8 cellular contexts compared by ENCODE assay signal in the genomic region with DNA sequence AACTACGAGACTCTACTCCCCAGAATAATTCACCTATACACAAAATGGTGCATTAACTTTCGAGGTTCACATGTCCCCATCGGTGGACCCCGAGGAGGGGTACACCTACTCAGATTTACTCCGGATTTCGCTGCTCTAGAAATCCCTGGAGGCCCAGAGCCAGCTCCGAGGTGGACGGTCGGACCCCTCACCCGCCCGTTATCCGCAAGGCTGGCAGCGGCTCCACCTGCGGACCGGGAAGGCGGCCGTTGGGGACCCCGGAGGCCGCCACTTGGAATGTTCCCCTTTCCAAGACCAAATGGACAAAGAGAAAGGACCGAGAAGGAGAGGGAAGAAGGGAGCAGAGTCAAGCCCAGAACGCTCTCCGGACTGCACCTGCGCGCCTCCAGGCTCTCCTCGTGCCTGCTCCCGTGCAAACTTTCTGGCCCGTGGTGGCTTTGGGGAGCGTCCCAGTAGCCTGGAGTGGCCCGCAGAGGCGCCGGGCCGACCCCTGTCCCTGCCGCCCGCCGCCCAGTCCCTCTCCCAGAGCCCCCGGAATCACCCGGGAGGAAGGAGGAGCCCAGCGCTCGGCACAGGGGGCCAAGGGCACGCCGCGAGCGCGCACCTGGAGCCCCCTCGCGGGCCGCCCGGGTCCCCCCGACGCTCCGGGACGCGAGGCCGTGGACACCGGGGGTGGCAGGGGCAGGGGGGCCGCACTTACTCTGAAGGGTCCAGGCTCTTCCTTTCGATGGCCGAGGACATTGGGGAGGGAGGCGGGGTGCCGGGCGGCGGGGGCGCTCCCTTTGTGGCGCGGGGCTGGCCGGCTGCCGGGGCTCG. TPM values are rescaled to one million over a fixed set of nuclear protein-coding genes. Genes with fewer than 3 reads are reported as not detected.
DNase-seq lines count a peak whose midpoint lies in the region; ATAC-seq and TF ChIP-seq lines count a peak whose summit lies in the region.

No MANE protein-coding gene starts in this region.

- DNase-seq in caudate nucleus (lab: John Stamatoyannopoulos, UW) (peak in 3 of 61 donors; percentile 10 to 45 (median 10)), mesenteric fat pad (ENCODE audit: low spot score) (no peak)
- no peak for DNase-seq in stimulated activated CD4-positive, alpha-beta T cell treated with anti-CD3 and anti-CD28 coated beads, Interleukin-4, amount 100 ng/mL, for 4 hours
- DNase-seq in activated effector memory CD4-positive, alpha-beta T cell treated with Interleukin-2 at 50 U/mL for 16 hours: no peak

- TF ChIP-seq CTCF in DOHH2 (IDR thresholded peaks at IDR 0.05; ENCODE audit: low read depth, low read length, poor library complexity, severe bottlenecking): no peak

- peak overlapping the region; percentile 72 for H3K4me2 ChIP-seq in DOHH2 (ENCODE audit: low read length)

- peaks cover 13% of the 10 kb centered on the region for H3F3A ChIP-seq in DOHH2 (ENCODE audit: control insufficient read depth, insufficient read depth)

- no peaks in the 10 kb centered on the region for H3K9me2 ChIP-seq in DOHH2 (replicated peaks; ENCODE audit: control insufficient read depth, low read length)

- H3K36me3 ChIP-seq in DOHH2 (ENCODE audit: control insufficient read depth, low read length): peaks cover 37% of the 10 kb centered on the region

- H3K4me3 ChIP-seq in DOHH2 (ENCODE audit: low read length) (peak overlapping the region; percentile 91), mononuclear cell (ENCODE audit: low read length) (peak overlapping the region; percentile 67)

- H3K27me3 ChIP-seq in DOHH2 (ENCODE audit: control insufficient read depth, low read length) (no peaks in the 10 kb centered on the region), mononuclear cell (ENCODE audit: insufficient read depth, low read length) (peaks cover 5% of the 10 kb centered on the region)

- ATAC-seq in HG02852 (IDR thresholded peaks at IDR 0.05; ENCODE audit: unreplicated experiment): peak; percentile 26
- no peak for ATAC-seq in GM21526 (IDR thresholded peaks at IDR 0.05; ENCODE audit: low FRiP score, unreplicated experiment)

- H3K4me1 ChIP-seq in DOHH2 (ENCODE audit: control insufficient read depth, low read length) (peaks cover 62% of the 10 kb centered on the region), mononuclear cell (ENCODE audit: insufficient read depth, low read length) (peaks cover 83% of the 10 kb centered on the region)

- peaks cover 4% of the 10 kb centered on the region for H4K20me1 ChIP-seq in DOHH2 (ENCODE audit: control insufficient read depth, insufficient read depth, low read depth, low read length)

- no peaks in the 10 kb centered on the region for H3K9me3 ChIP-seq in DOHH2 (ENCODE audit: control insufficient read depth, insufficient read depth, low read length)
- no peaks in the 10 kb centered on the region for H3K9me3 ChIP-seq in mononuclear cell (ENCODE audit: low read depth, low read length)

- peak overlapping the region; percentile 62 for H3K27ac ChIP-seq in DOHH2 (ENCODE audit: low read depth, low read length)
- peak overlapping the region; percentile 90 for H3K27ac ChIP-seq in caudate nucleus (ENCODE audit: low read depth, low read length)

- H3K79me2 ChIP-seq in DOHH2 (ENCODE audit: control insufficient read depth, low read length): peaks cover 47% of the 10 kb centered on the region

RNA-seq across cellular contexts. Expression of a gene that starts 23.0 kb away (rescaled TPM):
- total RNA-seq in mononuclear cell (28.4 TPM), mesenteric fat pad (27.3 TPM)
